ENCODE assay signal across 1 cellular context in the genomic region with DNA sequence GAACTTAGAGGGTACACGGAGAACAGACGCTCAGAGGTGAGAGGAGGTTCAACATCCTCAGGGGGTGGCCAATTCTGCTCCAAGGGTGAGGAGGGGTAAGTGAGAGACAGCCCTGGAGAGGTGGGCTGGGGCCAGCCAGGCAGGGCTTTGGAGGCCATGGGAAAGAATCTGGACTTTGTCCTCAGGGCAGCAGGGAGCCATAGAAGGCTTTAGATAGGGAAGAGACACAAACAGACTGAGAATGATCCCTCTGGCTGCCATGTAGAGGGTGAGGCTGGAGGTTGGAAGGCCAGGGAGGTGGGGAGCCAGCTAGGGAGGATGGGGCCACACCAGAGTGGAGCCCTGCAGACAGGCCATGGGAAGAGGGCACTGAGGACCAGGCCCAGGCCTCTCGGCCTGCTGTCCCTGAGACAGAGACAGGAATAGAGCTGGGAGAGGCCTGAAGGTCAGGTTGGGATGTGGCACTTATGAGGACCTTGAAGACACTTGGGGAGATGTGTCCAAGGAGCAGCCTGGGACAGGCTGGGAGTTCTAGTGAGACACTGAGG.
TF ChIP-seq lines count a peak whose summit lies in the region.

No MANE protein-coding gene starts in this region.

TF ChIP-seq in SK-N-SH treated with all-trans-retinoic acid at 6 μM for 48 hours, 23 proteins besides CTCF, POLR2A, EP300 and RAD21 (continued from another document):
- TF ChIP-seq, protein P1, sequence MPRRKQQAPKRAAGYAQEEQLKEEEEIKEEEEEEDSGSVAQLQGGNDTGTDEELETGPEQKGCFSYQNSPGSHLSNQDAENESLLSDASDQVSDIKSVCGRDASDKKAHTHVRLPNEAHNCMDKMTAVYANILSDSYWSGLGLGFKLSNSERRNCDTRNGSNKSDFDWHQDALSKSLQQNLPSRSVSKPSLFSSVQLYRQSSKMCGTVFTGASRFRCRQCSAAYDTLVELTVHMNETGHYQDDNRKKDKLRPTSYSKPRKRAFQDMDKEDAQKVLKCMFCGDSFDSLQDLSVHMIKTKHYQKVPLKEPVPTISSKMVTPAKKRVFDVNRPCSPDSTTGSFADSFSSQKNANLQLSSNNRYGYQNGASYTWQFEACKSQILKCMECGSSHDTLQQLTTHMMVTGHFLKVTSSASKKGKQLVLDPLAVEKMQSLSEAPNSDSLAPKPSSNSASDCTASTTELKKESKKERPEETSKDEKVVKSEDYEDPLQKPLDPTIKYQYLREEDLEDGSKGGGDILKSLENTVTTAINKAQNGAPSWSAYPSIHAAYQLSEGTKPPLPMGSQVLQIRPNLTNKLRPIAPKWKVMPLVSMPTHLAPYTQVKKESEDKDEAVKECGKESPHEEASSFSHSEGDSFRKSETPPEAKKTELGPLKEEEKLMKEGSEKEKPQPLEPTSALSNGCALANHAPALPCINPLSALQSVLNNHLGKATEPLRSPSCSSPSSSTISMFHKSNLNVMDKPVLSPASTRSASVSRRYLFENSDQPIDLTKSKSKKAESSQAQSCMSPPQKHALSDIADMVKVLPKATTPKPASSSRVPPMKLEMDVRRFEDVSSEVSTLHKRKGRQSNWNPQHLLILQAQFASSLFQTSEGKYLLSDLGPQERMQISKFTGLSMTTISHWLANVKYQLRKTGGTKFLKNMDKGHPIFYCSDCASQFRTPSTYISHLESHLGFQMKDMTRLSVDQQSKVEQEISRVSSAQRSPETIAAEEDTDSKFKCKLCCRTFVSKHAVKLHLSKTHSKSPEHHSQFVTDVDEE (CRISPR knock-in tag; IDR thresholded peaks at IDR 0.05), result no peak
- TF ChIP-seq ZNF70 (CRISPR knock-in tag; IDR thresholded peaks at IDR 0.05) (no peak), BACH2 (CRISPR knock-in tag; IDR thresholded peaks at IDR 0.05; ENCODE audit: borderline replicate concordance) (no peak), SNAI2 (CRISPR knock-in tag; IDR thresholded peaks at IDR 0.05) (no peak), ZNF565 (CRISPR knock-in tag; conservative IDR thresholded peaks at IDR 0.05; ENCODE audit: low read depth) (no peak), RARB (CRISPR knock-in tag; IDR thresholded peaks at IDR 0.05) (no peak), CSDC2 (CRISPR knock-in tag; IDR thresholded peaks at IDR 0.05) (no peak), ZFP3 (CRISPR knock-in tag; IDR thresholded peaks at IDR 0.05) (no peak), TOX (CRISPR knock-in tag; IDR thresholded peaks at IDR 0.05; ENCODE audit: borderline replicate concordance) (no peak), ZC3H10 (CRISPR knock-in tag; IDR thresholded peaks at IDR 0.05) (no peak), ARNTL (CRISPR knock-in tag; IDR thresholded peaks at IDR 0.05; ENCODE audit: borderline replicate concordance, low read depth) (no peak), OSR1 (CRISPR knock-in tag; IDR thresholded peaks at IDR 0.05) (no peak), GLIS3 (CRISPR knock-in tag; IDR thresholded peaks at IDR 0.05) (no peak)
- TF ChIP-seq, protein P2, sequence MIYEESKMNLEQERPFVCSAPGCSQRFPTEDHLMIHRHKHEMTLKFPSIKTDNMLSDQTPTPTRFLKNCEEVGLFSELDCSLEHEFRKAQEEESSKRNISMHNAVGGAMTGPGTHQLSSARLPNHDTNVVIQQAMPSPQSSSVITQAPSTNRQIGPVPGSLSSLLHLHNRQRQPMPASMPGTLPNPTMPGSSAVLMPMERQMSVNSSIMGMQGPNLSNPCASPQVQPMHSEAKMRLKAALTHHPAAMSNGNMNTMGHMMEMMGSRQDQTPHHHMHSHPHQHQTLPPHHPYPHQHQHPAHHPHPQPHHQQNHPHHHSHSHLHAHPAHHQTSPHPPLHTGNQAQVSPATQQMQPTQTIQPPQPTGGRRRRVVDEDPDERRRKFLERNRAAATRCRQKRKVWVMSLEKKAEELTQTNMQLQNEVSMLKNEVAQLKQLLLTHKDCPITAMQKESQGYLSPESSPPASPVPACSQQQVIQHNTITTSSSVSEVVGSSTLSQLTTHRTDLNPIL (CRISPR knock-in tag; IDR thresholded peaks at IDR 0.05; ENCODE audit: low read depth), result no peak
- TF ChIP-seq, protein P3, sequence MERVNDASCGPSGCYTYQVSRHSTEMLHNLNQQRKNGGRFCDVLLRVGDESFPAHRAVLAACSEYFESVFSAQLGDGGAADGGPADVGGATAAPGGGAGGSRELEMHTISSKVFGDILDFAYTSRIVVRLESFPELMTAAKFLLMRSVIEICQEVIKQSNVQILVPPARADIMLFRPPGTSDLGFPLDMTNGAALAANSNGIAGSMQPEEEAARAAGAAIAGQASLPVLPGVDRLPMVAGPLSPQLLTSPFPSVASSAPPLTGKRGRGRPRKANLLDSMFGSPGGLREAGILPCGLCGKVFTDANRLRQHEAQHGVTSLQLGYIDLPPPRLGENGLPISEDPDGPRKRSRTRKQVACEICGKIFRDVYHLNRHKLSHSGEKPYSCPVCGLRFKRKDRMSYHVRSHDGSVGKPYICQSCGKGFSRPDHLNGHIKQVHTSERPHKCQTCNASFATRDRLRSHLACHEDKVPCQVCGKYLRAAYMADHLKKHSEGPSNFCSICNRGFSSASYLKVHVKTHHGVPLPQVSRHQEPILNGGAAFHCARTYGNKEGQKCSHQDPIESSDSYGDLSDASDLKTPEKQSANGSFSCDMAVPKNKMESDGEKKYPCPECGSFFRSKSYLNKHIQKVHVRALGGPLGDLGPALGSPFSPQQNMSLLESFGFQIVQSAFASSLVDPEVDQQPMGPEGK (CRISPR knock-in tag; IDR thresholded peaks at IDR 0.05; ENCODE audit: borderline replicate concordance), result no peak
TF ChIP-seq in SK-N-SH treated with all-trans-retinoic acid at 6 μM for 48 hours: peak in this region for 0.
